8 cellular contexts compared by ENCODE assay signal in the genomic region with DNA sequence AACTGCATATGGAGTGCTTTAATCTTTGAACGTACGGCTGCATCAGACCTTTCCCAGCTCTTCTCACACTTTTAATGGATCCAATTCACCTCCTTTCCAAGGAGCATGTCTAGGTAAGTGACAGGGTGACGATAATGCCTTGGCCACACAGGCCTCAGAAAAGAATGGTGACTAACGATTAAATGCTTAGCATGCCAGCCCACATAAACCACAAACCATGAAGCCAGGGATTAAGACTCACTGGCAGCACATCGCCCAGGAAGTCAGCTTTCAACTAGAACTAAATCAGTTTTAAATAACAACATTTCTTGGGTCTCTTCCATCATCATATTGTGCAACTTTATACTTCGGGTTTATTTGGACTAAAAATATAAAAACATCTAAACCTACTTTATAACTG. TPM values are rescaled to one million over a fixed set of nuclear protein-coding genes. Genes with fewer than 3 reads are reported as not detected.
DNase-seq lines count a peak whose midpoint lies in the region; ATAC-seq and TF ChIP-seq lines count a peak whose summit lies in the region.

No MANE protein-coding gene starts in this region.

- ATAC-seq in PC-3, result peak; percentile 100

- H2AFZ ChIP-seq in PC-3 (ENCODE audit: low read length), result peak overlapping the region; percentile 60

- H3K27ac ChIP-seq in PC-3 (ENCODE audit: low read length) (peak overlapping the region; percentile 75), endodermal cell (ENCODE audit: low read depth, low read length) (no peak overlapping the region)

- no TSS peak for BruUV-seq in PC-3 (replicated peaks; lab: Mats Ljungman, UMichigan)

- DNase-seq in COLO829 (ENCODE audit: low spot score) (peak; percentile 39), PC-3 (peak; percentile 97), astrocyte of the hippocampus (ENCODE audit: low read depth, low spot score) (peak; percentile 96), non-pigmented ciliary epithelial cell (ENCODE audit: low read depth) (peak; percentile 81), endodermal cell (no peak), NCI-H526 (lab: John Stamatoyannopoulos, UW) (no peak), SHP77 treated with DMSO at 0.1 percent for 48 hours (lab: John Stamatoyannopoulos, UW) (no peak), NCI-H1048 (lab: John Stamatoyannopoulos, UW) (no peak)

- no peaks in the 10 kb centered on the region for H3K27me3 ChIP-seq in PC-3 (ENCODE audit: low read length)
- no peaks in the 10 kb centered on the region for H3K27me3 ChIP-seq in endodermal cell (ENCODE audit: control insufficient read depth, insufficient read depth, low read length, poor library complexity, severe bottlenecking)

- H3K36me3 Mint-ChIP-seq in endodermal cell (ENCODE audit: low read depth), result no peaks in the 10 kb centered on the region

- 87 to 89% methylated on average over 4 to 6 of the region's 6 CpGs for WGBS in endodermal cell (ENCODE audit: insufficient coverage in 1 of 2, insufficient read length in 1 of 2), 2 experiments

- H3K4me1 ChIP-seq in PC-3 (ENCODE audit: insufficient read depth, low read length) (peaks cover 33% of the 10 kb centered on the region), endodermal cell (ENCODE audit: control insufficient read depth, insufficient read depth, low read length) (no peaks in the 10 kb centered on the region)

- H3F3A ChIP-seq in PC-3 (ENCODE audit: low read length, unreplicated experiment), result no peaks in the 10 kb centered on the region

- POLR2A ChIA-PET in PC-3 (lab: Charles Lee; ENCODE audit: unreplicated experiment), result interaction anchor here (0.8 kb wide), 1 partner anchor 343 kb away, joined by 5 read pairs; no protein-coding TSS in a partner anchor

- H3K9me3 ChIP-seq in PC-3 (ENCODE audit: low read length), result no peaks in the 10 kb centered on the region
- no peaks in the 10 kb centered on the region for H3K9me3 ChIP-seq in endodermal cell (ENCODE audit: control insufficient read depth, low read length)

- H3K4me2 ChIP-seq in PC-3 (ENCODE audit: low read length), result peak overlapping the region; percentile 73

- no peak overlapping the region for H3K4me3 Mint-ChIP-seq in endodermal cell

- H3K27me3 Mint-ChIP-seq in endodermal cell (ENCODE audit: insufficient read depth), result no peaks in the 10 kb centered on the region

- no peaks in the 10 kb centered on the region for H3K79me2 ChIP-seq in PC-3 (ENCODE audit: low read length)

- H3K4me3 ChIP-seq in PC-3 (ENCODE audit: low read length) (peak overlapping the region; percentile 40), endodermal cell (ENCODE audit: low read length) (no peak overlapping the region)

- H4K20me1 ChIP-seq in PC-3 (ENCODE audit: low read length), result no peaks in the 10 kb centered on the region

- CTCF ChIA-PET in PC-3 (lab: Charles Lee), result no interaction called here

- no peaks in the 10 kb centered on the region for H3K9me2 ChIP-seq in PC-3 (replicated peaks; ENCODE audit: low read length)

- no peaks in the 10 kb centered on the region for H3K4me1 Mint-ChIP-seq in endodermal cell

- TF ChIP-seq CTCF in PC-3 (conservative IDR thresholded peaks at IDR 0.05; ENCODE audit: low read depth, low read length), result no peak
- no peak for TF ChIP-seq CTCF in endodermal cell (conservative IDR thresholded peaks at IDR 0.05)

- no peaks in the 10 kb centered on the region for H3K9me3 Mint-ChIP-seq in endodermal cell

- intact Hi-C loops in PC-3 (cut with micrococcal nuclease), result no loop called here

- no peak overlapping the region for H3K27ac Mint-ChIP-seq in endodermal cell

- peak overlapping the region; percentile 36 for H3K9ac ChIP-seq in PC-3 (ENCODE audit: low read length)
- H3K9ac ChIP-seq in endodermal cell (ENCODE audit: extremely low read depth, low read length, poor library complexity, severe bottlenecking), result no peak overlapping the region

- H3K36me3 ChIP-seq in PC-3 (ENCODE audit: low read depth, low read length) (no peaks in the 10 kb centered on the region), endodermal cell (ENCODE audit: control insufficient read depth, insufficient read depth, low read length) (no peaks in the 10 kb centered on the region)

RNA-seq across cellular contexts. Expression of gene INPP4B, which starts 28.7 kb away (rescaled TPM):
- 41.0 and 68.5 TPM in 2 replicates for total RNA-seq in PC-3 (2014; rRNA removed)
- under 1 TPM; 0.64 to 0.66 TPM for total RNA-seq in endodermal cell
- polyA plus RNA-seq in endodermal cell (2013, experiment 1 of 2), result 3.8 TPM
- polyA plus RNA-seq in endodermal cell (2013, experiment 2 of 2), result 4.2 TPM

Comparison
In these comparisons a context has a peak if more than half of its experiments do, and no peak if none do; other contexts are left out.
1. DNase-seq: peak in COLO829 (single experiment), PC-3 (single experiment), astrocyte of the hippocampus (single experiment) and non-pigmented ciliary epithelial cell (single experiment); none in endodermal cell (single experiment), NCI-H526 (0 of 2), SHP77 treated with DMSO at 0.1 percent for 48 hours (single experiment) and NCI-H1048 (single experiment).
2. RNA of gene INPP4B, which starts 28.7 kb away (total RNA-seq): 41.0 to 68.5 TPM in PC-3; 0.64 to 0.66 TPM in endodermal cell; every median in the first group is over 10 times any median in the second.